Comparison of ENCODE assay signal across 18 cellular contexts in the genomic region with DNA sequence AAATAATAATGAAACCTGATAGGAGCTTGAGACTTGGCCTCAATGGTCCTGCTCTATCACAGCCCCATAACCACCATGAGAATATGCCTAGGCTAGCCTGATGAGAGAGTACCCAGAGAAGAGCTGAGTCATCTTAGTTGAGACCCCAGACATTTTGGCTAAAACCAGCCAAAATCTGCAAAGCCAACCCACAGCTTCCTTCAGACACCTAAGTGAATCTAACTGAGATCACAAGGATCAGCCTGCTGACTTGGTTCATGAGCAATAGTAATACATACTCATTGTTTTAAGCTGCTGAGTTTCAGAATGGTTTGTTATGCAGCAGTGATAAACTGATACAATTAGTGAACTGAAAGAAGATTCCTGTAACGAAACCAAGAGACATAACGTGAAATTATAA.
"Had no signal": no experiment of that assay in that cellular context is flagged by ENCODE, and none has a peak within 500 bp of the region (broad histone marks: within the 10 kb centered on the region; RNA-seq: fewer than 3 reads in every experiment).

No MANE protein-coding gene starts in this region.

- H3K36me3 Mint-ChIP-seq: activated naive CD4-positive, alpha-beta T cell treated with anti-CD3 and anti-CD28 coated beads, Interleukin-2, amount 10 ng/mL, durations not matched to agents 7 days and 5 days; T-cell; WTC11 had no signal

- H3K9me3 Mint-ChIP-seq: activated naive CD4-positive, alpha-beta T cell treated with anti-CD3 and anti-CD28 coated beads, Interleukin-2, amount 10 ng/mL, durations not matched to agents 7 days and 5 days; dendritic cell treated with granulocyte-macrophage colony-stimulating factor and Interleukin-4, amounts not matched to agents 40 ng/mL and 50 ng/mL, for 4 days; nephron; T-cell; WTC11 had no signal

- H3K4me1 Mint-ChIP-seq: WTC11 had no signal

- H3K4me3 Mint-ChIP-seq: activated naive CD4-positive, alpha-beta T cell treated with anti-CD3 and anti-CD28 coated beads, Interleukin-2, amount 10 ng/mL, durations not matched to agents 7 days and 5 days; dendritic cell treated with granulocyte-macrophage colony-stimulating factor and Interleukin-4, amounts not matched to agents 40 ng/mL and 50 ng/mL, for 4 days; nephron; T-cell; WTC11 had no signal

- H3K27ac Mint-ChIP-seq: activated naive CD4-positive, alpha-beta T cell treated with anti-CD3 and anti-CD28 coated beads, Interleukin-2, amount 10 ng/mL, durations not matched to agents 7 days and 5 days; dendritic cell treated with granulocyte-macrophage colony-stimulating factor and Interleukin-4, amounts not matched to agents 40 ng/mL and 50 ng/mL, for 4 days; nephron; WTC11 had no signal

- H3K27me3 Mint-ChIP-seq: activated naive CD4-positive, alpha-beta T cell treated with anti-CD3 and anti-CD28 coated beads, Interleukin-2, amount 10 ng/mL, durations not matched to agents 7 days and 5 days; dendritic cell treated with granulocyte-macrophage colony-stimulating factor and Interleukin-4, amounts not matched to agents 40 ng/mL and 50 ng/mL, for 4 days; T-cell had no signal

- DNase-seq: activated CD4-positive, alpha-beta T cell treated with anti-CD3 and anti-CD28 coated beads, Interleukin-2, amount 50 U/mL, for 1 hour; activated naive CD4-positive, alpha-beta T cell treated with anti-CD3 and anti-CD28 coated beads, Interleukin-2, amount 10 ng/mL, durations not matched to agents 7 days and 5 days; adrenal gland; effector CD8-positive, alpha-beta T cell; heart left ventricle; kidney; left lung; midbrain; right lobe of liver; small intestine; stimulated activated naive CD4-positive, alpha-beta T cell treated with Interleukin-2 at 50 U/mL for 16 hours; T-cell; transverse colon; uterus had no signal

- ATAC-seq: gastroesophageal sphincter, heart left ventricle, left lung, right lobe of liver, T-cell, WTC11 had no signal
